In genomic region chr12:4214912-4215861, GRCh38 we compare ENCODE assay signal across 8 cellular contexts. TPM values are rescaled to one million over a fixed set of nuclear protein-coding genes. Genes with fewer than 3 reads are reported as not detected.
DNase-seq lines count a peak whose midpoint lies in the region; ATAC-seq and TF ChIP-seq lines count a peak whose summit lies in the region.

No MANE protein-coding gene starts in this region.

- H3K9me3 ChIP-seq in right cardiac atrium (ENCODE audit: control insufficient read depth, low read length) (no peaks in the 10 kb centered on the region), stomach (no peaks in the 10 kb centered on the region)

- intact Hi-C loops in right cardiac atrium (cut with DNase I), result no loop called here
- intact Hi-C loops in stomach (cut with DNase I; ENCODE audit: low total_unique reads), result no loop called here

- TF ChIP-seq CTCF in stomach (IDR thresholded peaks at IDR 0.05), result no peak

- H3K27ac ChIP-seq in right cardiac atrium (ENCODE audit: low read length) (no peak overlapping the region), stomach (peak overlapping the region in 1 of 5 donors; percentile 9)

- DNase-seq in C1 segment of cervical spinal cord (lab: John Stamatoyannopoulos, UW) (peak in 10 of 14 donors; percentile 5 to 65 (median 30)), right cardiac atrium (peak; percentile 48 to 88 (median 85)), stomach (peak; percentile 44), hepatic stellate cell (ENCODE audit: low spot score) (no peak), epidermal melanocyte (ENCODE audit: insufficient read length, low spot score) (no peak)
- peak; percentile 45 to 60 for DNase-seq in activated CD4-positive, alpha-beta T cell treated with anti-CD3 and anti-CD28 coated beads, Interleukin-2, amount 50 U/mL, for 48 hours

- H3K4me3 ChIP-seq in right cardiac atrium (ENCODE audit: low read length), result no peak overlapping the region
- no peak overlapping the region for H3K4me3 ChIP-seq in stomach

- ATAC-seq in GM19324 (IDR thresholded peaks at IDR 0.05; ENCODE audit: low FRiP score, unreplicated experiment) (peak; percentile 63), HG03342 (IDR thresholded peaks at IDR 0.05; ENCODE audit: unreplicated experiment) (peak; percentile 66), right cardiac atrium (peak; percentile 56 to 60)

- no peaks in the 10 kb centered on the region for H3K4me1 ChIP-seq in right cardiac atrium (ENCODE audit: control insufficient read depth, insufficient read depth, low read length)
- H3K4me1 ChIP-seq in stomach, result no peaks in the 10 kb centered on the region

- no peak for TF ChIP-seq POLR2A in stomach (IDR thresholded peaks at IDR 0.05)

- TF ChIP-seq EP300 in stomach (IDR thresholded peaks at IDR 0.05), result no peak

- 53% methylated on average over 24 of the region's 24 CpGs for WGBS in right cardiac atrium
- 66 to 80% (median 78%) methylated on average over 23 to 24 of the region's 24 CpGs for WGBS in stomach, 5 donors

- H3K27me3 ChIP-seq in right cardiac atrium (ENCODE audit: control insufficient read depth, insufficient read depth), result no peaks in the 10 kb centered on the region
- H3K27me3 ChIP-seq in stomach, result peaks cover 0 to 21% (median 0%) of the 10 kb centered on the region in 3 donors

- H3K36me3 ChIP-seq in stomach, result no peaks in the 10 kb centered on the region

RNA-seq across cellular contexts. Expression of gene CCND2, which starts 58.4 kb away (rescaled TPM):
- total RNA-seq in right cardiac atrium (100 to 1,000 TPM; 200 to 255 (median 218) TPM), stomach (10 to 100 TPM; 27.4 to 89.0 (median 49.1) TPM)
- polyA plus RNA-seq in right cardiac atrium (44.3 TPM), stomach (1 to 10 TPM; 5.5 to 8.3 (median 7.0) TPM)

Comparison
In these comparisons a context has a peak if more than half of its experiments do, and no peak if none do; other contexts are left out.
1. DNase-seq: peak in C1 segment of cervical spinal cord (10 of 14), activated CD4-positive, alpha-beta T cell treated with anti-CD3 and anti-CD28 coated beads, Interleukin-2, amount 50 U/mL, for 48 hours (2 of 2), right cardiac atrium (3 of 3) and stomach (single experiment); none in hepatic stellate cell (single experiment) and epidermal melanocyte (single experiment).
2. Peak in every context shown above with its lines, with median percentiles within 50 percentile points of each other: ATAC-seq.